ENCODE assay signal across 10 cellular contexts in the genomic region with DNA sequence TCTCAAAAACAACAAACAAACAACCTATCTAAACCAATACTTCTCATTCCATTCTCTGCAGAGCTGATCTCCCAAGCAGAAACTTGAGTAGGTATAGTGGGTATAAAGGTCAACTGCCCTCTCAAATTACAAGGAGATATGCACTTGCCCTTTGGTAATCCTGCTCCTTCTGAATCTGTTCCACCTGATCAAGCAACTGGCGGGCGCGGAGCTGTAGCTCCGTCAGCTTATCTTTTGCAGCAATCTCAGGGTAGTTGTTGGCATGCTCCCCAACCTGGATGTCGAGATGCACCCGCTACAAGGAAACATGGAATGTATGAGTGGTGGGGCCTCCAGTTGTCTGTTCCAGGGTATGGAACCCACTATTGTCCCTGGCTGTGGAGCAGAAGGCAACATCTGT. TPM values are rescaled to one million over a fixed set of nuclear protein-coding genes. Genes with fewer than 3 reads are reported as not detected.
DNase-seq lines count a peak whose midpoint lies in the region; ATAC-seq, FAIRE-seq and TF ChIP-seq lines count a peak whose summit lies in the region.
"Had no signal": no experiment of that assay in that cellular context is flagged by ENCODE, and none has a peak within 500 bp of the region (broad histone marks: within the 10 kb centered on the region; RNA-seq: fewer than 3 reads in every experiment).

No MANE protein-coding gene starts in this region.

- peaks cover 7% of the 10 kb centered on the region for H3K36me3 ChIP-seq in fibroblast of lung (ENCODE audit: control insufficient read depth, insufficient read depth, low read length)
- peaks cover 9% of the 10 kb centered on the region for H3K36me3 ChIP-seq in rectal smooth muscle tissue (ENCODE audit: control insufficient read depth, insufficient read depth, low read length)

- H2AFZ ChIP-seq in fibroblast of lung (ENCODE audit: low read length) = no peak overlapping the region

- ATAC-seq in GM19397 (IDR thresholded peaks at IDR 0.05; ENCODE audit: unreplicated experiment) = no peak

- TF ChIP-seq CTCF in fibroblast of lung (conservative IDR thresholded peaks at IDR 0.05 in 1 of 2, IDR thresholded peaks at IDR 0.05 in 1 of 2; ENCODE audit: low read depth in 1 of 2, low read length in 2 of 2) = no peak
- TF ChIP-seq CTCF in D721Med (IDR thresholded peaks at IDR 0.05; ENCODE audit: insufficient read depth, missing control alignments) = no peak

- no peak for FAIRE-seq in D721Med (lab: Jason Lieb, UNC)

- DNase-seq in RKO (ENCODE audit: low spot score) (peak; percentile 50), fibroblast of lung (ENCODE audit: low read depth in 2 of 2) (no peak), C1 segment of cervical spinal cord (lab: John Stamatoyannopoulos, UW) (no peak), D721Med (ENCODE audit: insufficient read length, low spot score) (no peak)
- DNase-seq in effector CD4-positive, alpha-beta T cell = no peak
- DNase-seq: foreskin melanocyte had no signal

- H3K27ac ChIP-seq in fibroblast of lung (ENCODE audit: insufficient read depth, low read length) (no peak overlapping the region), rectal smooth muscle tissue (ENCODE audit: low read depth, low read length) (peak overlapping the region; percentile 41)

- no peaks in the 10 kb centered on the region for H3K9me3 ChIP-seq in fibroblast of lung (ENCODE audit: control insufficient read depth, insufficient read depth, low read depth, low read length)

- H3K4me1 ChIP-seq in fibroblast of lung (ENCODE audit: control insufficient read depth, extremely low read depth, insufficient read depth, low read length) (peaks cover 3% of the 10 kb centered on the region), rectal smooth muscle tissue (ENCODE audit: control insufficient read depth, insufficient read depth, low read length) (peaks cover 11% of the 10 kb centered on the region)

- H3K4me3 ChIP-seq in GM08714 (ENCODE audit: low read length) (peak overlapping the region; percentile 83), fibroblast of lung (replicated peaks in 1 of 4; ENCODE audit: control extremely low read depth in 1 of 4, insufficient read depth in 1 of 4, low read depth in 3 of 4, low read length in 4 of 4) (peak overlapping the region; percentile 74 to 96 (median 91)), rectal smooth muscle tissue (ENCODE audit: low read length) (peak overlapping the region; percentile 83)

- no peaks in the 10 kb centered on the region for H4K20me1 ChIP-seq in fibroblast of lung (ENCODE audit: control insufficient read depth, extremely low read depth, insufficient read depth, low read length)

- H3K27me3 ChIP-seq in fibroblast of lung (ENCODE audit: control insufficient read depth, insufficient read depth, low read length) = no peaks in the 10 kb centered on the region
- no peaks in the 10 kb centered on the region for H3K27me3 ChIP-seq in rectal smooth muscle tissue (ENCODE audit: control insufficient read depth, insufficient read depth, low read length)

- H3K79me2 ChIP-seq in fibroblast of lung (ENCODE audit: control insufficient read depth, insufficient read depth, low read length) = peaks cover 14% of the 10 kb centered on the region

- peak overlapping the region; percentile 98 for H3K4me2 ChIP-seq in fibroblast of lung (ENCODE audit: extremely low read depth, insufficient read depth, low read length)

- H3K9ac ChIP-seq in fibroblast of lung (ENCODE audit: insufficient read depth, low read length) (no peak overlapping the region), rectal smooth muscle tissue (ENCODE audit: low read length) (no peak overlapping the region)

RNA-seq across cellular contexts. Expression of a gene that starts 1.1 kb away (rescaled TPM):
- total RNA-seq in fibroblast of lung = 74.7 and 101 TPM in 2 replicates
- 74.5 and 81.5 TPM in 2 replicates for polyA plus RNA-seq in fibroblast of lung
- 48.0 and 53.9 TPM in 2 replicates for polyA plus RNA-seq in fibroblast of lung (2012)
- 38.7 and 80.9 TPM in 2 replicates for polyA minus RNA-seq in fibroblast of lung (ENCODE audit: low replicate concordance)

RNA-seq across cellular contexts. Expression of a gene that starts 7.2 kb away (rescaled TPM):
- 38.3 and 44.4 TPM in 2 replicates for total RNA-seq in fibroblast of lung
- 36.0 and 63.4 TPM in 2 replicates for polyA plus RNA-seq in fibroblast of lung
- polyA plus RNA-seq in fibroblast of lung (2012) = 37.8 and 75.0 TPM in 2 replicates
- 70.5 and 113 TPM in 2 replicates for polyA minus RNA-seq in fibroblast of lung (ENCODE audit: low replicate concordance)

RNA-seq across cellular contexts. Expression of a gene that starts 25.5 kb away (rescaled TPM):
- 40.8 and 69.2 TPM in 2 replicates for total RNA-seq in fibroblast of lung
- polyA plus RNA-seq in fibroblast of lung = 60.8 and 74.9 TPM in 2 replicates
- polyA plus RNA-seq in fibroblast of lung (2012) = 63.2 and 64.3 TPM in 2 replicates
- 239 and 248 TPM in 2 replicates for polyA minus RNA-seq in fibroblast of lung (ENCODE audit: low replicate concordance)

RNA-seq across cellular contexts. Expression of a gene that starts 39.8 kb away (rescaled TPM):
- total RNA-seq in fibroblast of lung = under 0.01 TPM in 2 replicates
- 0.05 and 0.09 TPM in 2 replicates for polyA plus RNA-seq in fibroblast of lung
- 0.02 and 0.09 TPM in 2 replicates for polyA plus RNA-seq in fibroblast of lung (2012)
- polyA minus RNA-seq in fibroblast of lung (ENCODE audit: low replicate concordance) = 1.3 TPM in 1 of 2 replicates, not detected in the other
- total RNA-seq: M059J had no signal
